26 cellular contexts compared by ENCODE assay signal in genomic region chr1:205590457-205590768, GRCh38. TPM values are rescaled to one million over a fixed set of nuclear protein-coding genes. Genes with fewer than 3 reads are reported as not detected.
DNase-seq lines count a peak whose midpoint lies in the region; ATAC-seq, FAIRE-seq and TF ChIP-seq lines count a peak whose summit lies in the region.
"Had no signal": no experiment of that assay in that cellular context is flagged by ENCODE, and none has a peak within 500 bp of the region (broad histone marks: within the 10 kb centered on the region; RNA-seq: fewer than 3 reads in every experiment).

No MANE protein-coding gene starts in this region.

- H4K20me1 ChIP-seq in HepG2 (ENCODE audit: insufficient read depth, low read length) = no peaks in the 10 kb centered on the region

- CTCF ChIA-PET in HepG2 (lab: Yijun Ruan, JAX; ENCODE audit: low intra/inter-chr PET ratio, low total read pairs) = interaction anchor here (2.7 to 5.1 kb wide), 2 partner anchors 42 to 67 kb away, joined by 16 to 99 read pairs; partner anchors contain the start of gene ELK4

- TF ChIP-seq RAD21 in HepG2 (CRISPR knock-in tag; IDR thresholded peaks at IDR 0.05) = no peak

- peaks cover 39% of the 10 kb centered on the region for H3K4me1 ChIP-seq in HepG2 (ENCODE audit: insufficient read depth, low read length)
- H3K4me1 ChIP-seq in gastrocnemius medialis = no peaks in the 10 kb centered on the region

- H3K27me3 ChIP-seq in WERI-Rb-1 (ENCODE audit: insufficient read depth, low read depth, severe bottlenecking) (peaks cover 51% of the 10 kb centered on the region), HepG2 (ENCODE audit: control insufficient read depth in 1 of 2, insufficient read depth in 2 of 2, low read length in 2 of 2) (0 out of 5 replicates have a peak, but pooled peaks cover 0 to 7% of the 10 kb centered on the region in 2 experiments), gastrocnemius medialis (no peaks in the 10 kb centered on the region)

- intact Hi-C loops in HepG2 (cut with micrococcal nuclease; ENCODE audit: unreplicated experiment) = no loop called here
- intact Hi-C loops in gastrocnemius medialis (cut with DNase I; ENCODE audit: low total_unique reads) = loop anchor here (5.0 kb wide), 1 partner anchor 63 kb away; no protein-coding TSS in a partner anchor

- H3K27ac ChIP-seq in WERI-Rb-1 (no peak overlapping the region), HepG2 (ENCODE audit: extremely low read length, insufficient read depth, low read length) (no peak overlapping the region), gastrocnemius medialis (no peak overlapping the region)
- H3K27ac ChIP-seq: gastroesophageal sphincter, left ventricle myocardium inferior, thoracic aorta had no signal

- no peak for ATAC-seq in activated naive CD8-positive, alpha-beta T cell treated with anti-CD3 and anti-CD28 coated beads, Interleukin-2, amount 50 U/mL, for 24 hours
- ATAC-seq in HepG2 (no peak), gastrocnemius medialis (no peak)
- ATAC-seq: activated CD4-positive, alpha-beta T cell treated with anti-CD3 and anti-CD28 coated beads for 36 hours; gastroesophageal sphincter; HCT116; stimulated activated naive CD8-positive, alpha-beta T cell treated with anti-CD3 and anti-CD28 coated beads, Interleukin-15, Interleukin-2, amounts not matched to agents 100 U/mL and 50 U/mL, for 24 hours; T-helper 17 cell had no signal

- peak overlapping the region; percentile 28 for H3K4me2 ChIP-seq in HepG2 (ENCODE audit: low read depth, low read length)
- H3K4me2 ChIP-seq: SK-N-SH had no signal

- H3K9me3 ChIP-seq in WERI-Rb-1 (ENCODE audit: severe bottlenecking) (no peaks in the 10 kb centered on the region), HepG2 (ENCODE audit: low read length) (no peaks in the 10 kb centered on the region), gastrocnemius medialis (no peaks in the 10 kb centered on the region)
- H3K9me3 ChIP-seq: gastroesophageal sphincter, left ventricle myocardium inferior, SK-N-SH, thoracic aorta had no signal

- TF ChIP-seq EP300 in HepG2 (IDR thresholded peaks at IDR 0.05; ENCODE audit: low read depth in 2 of 2, low read length in 2 of 2) = no peak
- no peak for TF ChIP-seq EP300 in HepG2 (CRISPR knock-in tag; IDR thresholded peaks at IDR 0.05; ENCODE audit: borderline replicate concordance)

- POLR2A ChIA-PET in HepG2 (lab: Yijun Ruan, JAX) = interaction anchor here (2.7 to 2.9 kb wide), 2 partner anchors 42 to 68 kb away, joined by 35 to 63 read pairs; partner anchors contain the start of gene ELK4

- TF ChIP-seq POLR2A in HepG2 (IDR thresholded peaks at IDR 0.05; ENCODE audit: insufficient read depth in 1 of 2, low read depth in 2 of 2, low read length in 2 of 2) = no peak
- TF ChIP-seq POLR2A in gastrocnemius medialis (IDR thresholded peaks at IDR 0.05) = no peak

- H3K79me2 ChIP-seq in HepG2 (ENCODE audit: insufficient read depth, low read length) = no peaks in the 10 kb centered on the region

- no peaks in the 10 kb centered on the region for H3K36me3 ChIP-seq in WERI-Rb-1
- H3K36me3 ChIP-seq in HepG2 (replicated peaks in 1 of 2; ENCODE audit: control insufficient read depth in 1 of 2, insufficient read depth in 2 of 2, low read length in 2 of 2) = 0 out of 5 replicates have a peak, but pooled peaks cover 0 to 2% of the 10 kb centered on the region in 2 experiments
- H3K36me3 ChIP-seq in gastrocnemius medialis = no peaks in the 10 kb centered on the region
- H3K36me3 ChIP-seq: gastroesophageal sphincter, left ventricle myocardium inferior, thoracic aorta had no signal

- H3K4me3 Mint-ChIP-seq in activated naive CD8-positive, alpha-beta T cell treated with anti-CD3 and anti-CD28 coated beads for 36 hours = no peak overlapping the region
- H3K4me3 Mint-ChIP-seq in activated naive CD8-positive, alpha-beta T cell treated with anti-CD3 and anti-CD28 coated beads, Interleukin-2, amount 50 U/mL, for 24 hours = no peak overlapping the region
- H3K4me3 Mint-ChIP-seq: activated CD4-positive, alpha-beta T cell treated with anti-CD3 and anti-CD28 coated beads for 36 hours had no signal

- peaks cover 7% of the 10 kb centered on the region for H3K36me3 Mint-ChIP-seq in activated naive CD8-positive, alpha-beta T cell treated with anti-CD3 and anti-CD28 coated beads for 36 hours
- peaks cover 2% of the 10 kb centered on the region for H3K36me3 Mint-ChIP-seq in activated naive CD8-positive, alpha-beta T cell treated with anti-CD3 and anti-CD28 coated beads, Interleukin-2, amount 50 U/mL, for 24 hours (ENCODE audit: low read depth)
- H3K36me3 Mint-ChIP-seq: activated naive CD8-positive, alpha-beta T cell treated with anti-CD3 and anti-CD28 coated beads, Interleukin-2, amount 10 ng/mL, durations not matched to agents 7 days and 5 days; immature natural killer cell had no signal

- peak overlapping the region; percentile 25 for H3K27ac Mint-ChIP-seq in activated naive CD8-positive, alpha-beta T cell treated with anti-CD3 and anti-CD28 coated beads for 36 hours
- H3K27ac Mint-ChIP-seq in activated naive CD8-positive, alpha-beta T cell treated with anti-CD3 and anti-CD28 coated beads, Interleukin-2, amount 50 U/mL, for 24 hours = no peak overlapping the region
- H3K27ac Mint-ChIP-seq: activated CD4-positive, alpha-beta T cell treated with anti-CD3 and anti-CD28 coated beads for 36 hours; activated naive CD8-positive, alpha-beta T cell treated with anti-CD3 and anti-CD28 coated beads, Interleukin-2, amount 10 ng/mL, durations not matched to agents 7 days and 5 days; T-helper 17 cell had no signal

- no peaks in the 10 kb centered on the region for H3K27me3 Mint-ChIP-seq in activated naive CD8-positive, alpha-beta T cell treated with anti-CD3 and anti-CD28 coated beads for 36 hours
- H3K27me3 Mint-ChIP-seq in activated naive CD8-positive, alpha-beta T cell treated with anti-CD3 and anti-CD28 coated beads, Interleukin-2, amount 50 U/mL, for 24 hours = no peaks in the 10 kb centered on the region
- H3K27me3 Mint-ChIP-seq: activated CD4-positive, alpha-beta T cell treated with anti-CD3 and anti-CD28 coated beads for 36 hours; activated naive CD8-positive, alpha-beta T cell treated with anti-CD3 and anti-CD28 coated beads, Interleukin-2, amount 10 ng/mL, durations not matched to agents 7 days and 5 days had no signal

- H2AFZ ChIP-seq in HepG2 (ENCODE audit: low read length) = no peak overlapping the region

- in situ Hi-C loops in HepG2 (cut with HindIII; ENCODE audit: extremely low pct_ligation_motif_present, low pct_unique_long_range_greater_than_20kb) = loop anchor here (5.0 kb wide), 3 partner anchors 42 to 127 kb away; partner anchors contain the start of gene ELK4
- in situ Hi-C loops in gastrocnemius medialis (cut with MboI; ENCODE audit: low sequenced_read_pairs in 4 of 4) = loop anchor here in 2 of 4 donors (5.0 kb wide), 1 partner anchor 67 kb away; no protein-coding TSS in a partner anchor

- no TSS peak for BruUV-seq in HepG2 (replicated peaks; lab: Mats Ljungman, UMichigan)

- TF ChIP-seq CTCF in WERI-Rb-1 (IDR thresholded peaks at IDR 0.05; ENCODE audit: low read depth, low read length) (no peak), HepG2 (CRISPR knock-in tag; IDR thresholded peaks at IDR 0.05) (no peak), gastrocnemius medialis (IDR thresholded peaks at IDR 0.05 in 4 of 5, conservative IDR thresholded peaks at IDR 0.05 in 1 of 5) (no peak)

- no peaks in the 10 kb centered on the region for H3K9me3 Mint-ChIP-seq in activated naive CD8-positive, alpha-beta T cell treated with anti-CD3 and anti-CD28 coated beads for 36 hours
- H3K9me3 Mint-ChIP-seq in activated naive CD8-positive, alpha-beta T cell treated with anti-CD3 and anti-CD28 coated beads, Interleukin-2, amount 50 U/mL, for 24 hours = no peaks in the 10 kb centered on the region
- H3K9me3 Mint-ChIP-seq: activated naive CD8-positive, alpha-beta T cell treated with anti-CD3 and anti-CD28 coated beads, Interleukin-2, amount 10 ng/mL, durations not matched to agents 7 days and 5 days; immature natural killer cell had no signal

- no peak overlapping the region; the same call in 1 of the 2 replicates for H3K9ac ChIP-seq in HepG2 (ENCODE audit: insufficient read depth, low read depth, low read length)
- H3K9ac ChIP-seq: SK-N-SH had no signal

- H3K4me1 Mint-ChIP-seq in activated naive CD8-positive, alpha-beta T cell treated with anti-CD3 and anti-CD28 coated beads for 36 hours = peaks cover 28% of the 10 kb centered on the region
- peaks cover 46% of the 10 kb centered on the region for H3K4me1 Mint-ChIP-seq in activated naive CD8-positive, alpha-beta T cell treated with anti-CD3 and anti-CD28 coated beads, Interleukin-2, amount 50 U/mL, for 24 hours

- no peak for DNase-seq in activated naive CD8-positive, alpha-beta T cell treated with anti-CD3 and anti-CD28 coated beads for 36 hours
- DNase-seq in activated naive CD8-positive, alpha-beta T cell treated with anti-CD3 and anti-CD28 coated beads, Interleukin-2, amount 50 U/mL, for 24 hours = no peak
- DNase-seq in WERI-Rb-1 (peak; percentile 15), HepG2 (ENCODE audit: low spot score) (no peak), gastrocnemius medialis (no peak), NK-92 (lab: John Stamatoyannopoulos, UW; ENCODE audit: unreplicated experiment) (no peak), NCI-H1417 (lab: John Stamatoyannopoulos, UW) (no peak)
- DNase-seq: activated CD4-positive, alpha-beta T cell treated with anti-CD3 and anti-CD28 coated beads for 36 hours; activated naive CD8-positive, alpha-beta T cell treated with anti-CD3 and anti-CD28 coated beads, Interleukin-2, amount 10 ng/mL, durations not matched to agents 7 days and 5 days; C1 segment of cervical spinal cord; central memory CD4-positive, alpha-beta T cell; hypothalamus; immature natural killer cell; KG1; left ventricle myocardium inferior; NCI-H1436; NCI-H446 treated with DMSO at 0.1 percent for 48 hours; occipital lobe; SK-N-SH; stimulated activated naive CD8-positive, alpha-beta T cell treated with anti-CD3 and anti-CD28 coated beads, Interleukin-15, Interleukin-2, amounts not matched to agents 100 U/mL and 50 U/mL, for 24 hours; T-helper 17 cell had no signal

- FAIRE-seq in HepG2 (lab: Jason Lieb, UNC) = no peak
- FAIRE-seq: astrocyte, HTR-8/SVneo had no signal

- 34% methylated on average over 5 of the region's 5 CpGs for WGBS in HepG2 (ENCODE audit: low lambda C conversion rate)

- no peak overlapping the region for H3K4me3 ChIP-seq in WERI-Rb-1 (ENCODE audit: low read depth, low read length)
- H3K4me3 ChIP-seq in HepG2 (replicated peaks in 1 of 3; ENCODE audit: insufficient read depth in 1 of 3, low read depth in 2 of 3, low read length in 3 of 3) = no peak overlapping the region
- H3K4me3 ChIP-seq in gastrocnemius medialis = no peak overlapping the region
- H3K4me3 ChIP-seq: gastroesophageal sphincter, left ventricle myocardium inferior, thoracic aorta had no signal

RNA-seq across cellular contexts. Expression of gene ELK4, which starts 41.4 kb away (rescaled TPM):
- 10 to 100 TPM; 71.0 to 76.9 TPM for total RNA-seq in activated naive CD8-positive, alpha-beta T cell treated with anti-CD3 and anti-CD28 coated beads for 36 hours
- total RNA-seq in HepG2 (2016; rRNA removed; fragmentation: Illumina TruSeq; extraction: Trizol) (13.1 and 15.0 TPM in 2 replicates), gastrocnemius medialis (10 to 100 TPM; 17.3 to 24.2 (median 20.1) TPM)
- 17.4 and 18.2 TPM in 2 replicates for total RNA-seq in HepG2 (2016; cell fraction: cytosol; rRNA removed; fragmentation: Illumina TruSeq; extraction: Trizol; ENCODE audit: low read depth)
- total RNA-seq in HepG2 (2016; cell fraction: insoluble cytoplasmic fraction; rRNA removed; fragmentation: Illumina TruSeq; extraction: Trizol) = 12.5 and 14.4 TPM in 2 replicates
- 27.6 and 35.3 TPM in 2 replicates for total RNA-seq in HepG2 (2016; cell fraction: membrane; rRNA removed; fragmentation: Illumina TruSeq; extraction: Trizol)
- total RNA-seq in HepG2 (2016; cell fraction: nucleus; rRNA removed; fragmentation: Illumina TruSeq; extraction: Trizol) = 14.7 and 15.8 TPM in 2 replicates
- 6.8 and 8.3 TPM in 2 replicates for polyA plus RNA-seq in HepG2 (2011; rRNA removed)
- polyA plus RNA-seq in HepG2 (2011; cell fraction: cytosol; rRNA removed) = 2.3 and 3.5 TPM in 2 replicates
- 11.0 and 12.1 TPM in 2 replicates for polyA plus RNA-seq in HepG2 (2011; cell fraction: nucleus; rRNA removed)
- 9.9 and 11.2 TPM in 2 replicates for polyA plus RNA-seq in HepG2 (2012)
- polyA plus RNA-seq in HepG2 (2016; cell fraction: cytosol; fragmentation: Illumina TruSeq; extraction: Trizol; ENCODE audit: low read depth) = 9.0 and 9.8 TPM in 2 replicates
- polyA plus RNA-seq in HepG2 (2016; cell fraction: insoluble cytoplasmic fraction; fragmentation: Illumina TruSeq; extraction: Trizol; ENCODE audit: low read depth) = 12.2 TPM in 2 replicates
- polyA plus RNA-seq in HepG2 (2016; cell fraction: membrane; fragmentation: Illumina TruSeq; extraction: Trizol; ENCODE audit: low read depth) = 15.0 TPM in 2 replicates
- 20.1 and 20.3 TPM in 2 replicates for polyA plus RNA-seq in HepG2 (2016; cell fraction: nucleus; fragmentation: Illumina TruSeq; extraction: Trizol; ENCODE audit: insufficient read depth, low read depth)
- polyA minus RNA-seq in HepG2 (2011; rRNA and poly(A)+ RNA removed; ENCODE audit: low replicate concordance) = 12.0 and 30.8 TPM in 2 replicates
- 11.9 and 12.8 TPM in 2 replicates for polyA minus RNA-seq in HepG2 (2011; cell fraction: cytosol; rRNA and poly(A)+ RNA removed)
- polyA minus RNA-seq in HepG2 (2011; cell fraction: nucleus; rRNA and poly(A)+ RNA removed) = 21.0 and 22.3 TPM in 2 replicates
